In genomic region chr5:6721442-6721841, GRCh38 we compare ENCODE assay signal across 9 cellular contexts. TPM values are rescaled to one million over a fixed set of nuclear protein-coding genes. Genes with fewer than 3 reads are reported as not detected.
DNase-seq lines count a peak whose midpoint lies in the region; ATAC-seq and TF ChIP-seq lines count a peak whose summit lies in the region.
"Had no signal": no experiment of that assay in that cellular context is flagged by ENCODE, and none has a peak within 500 bp of the region (broad histone marks: within the 10 kb centered on the region; RNA-seq: fewer than 3 reads in every experiment).

No MANE protein-coding gene starts in this region.

- H3K27ac ChIP-seq in MM.1S (ENCODE audit: low read length), result peak overlapping the region; percentile 89

- H3K27me3 Mint-ChIP-seq in dendritic cell treated with granulocyte-macrophage colony-stimulating factor and Interleukin-4, amounts not matched to agents 40 ng/mL and 50 ng/mL, for 4 days, result no peaks in the 10 kb centered on the region
- no peaks in the 10 kb centered on the region for H3K27me3 Mint-ChIP-seq in nephron progenitor cell (ENCODE audit: low read depth, poor library complexity)

- no peaks in the 10 kb centered on the region for H3K27me3 ChIP-seq in MM.1S (replicated peaks; ENCODE audit: insufficient read depth, low read length)

- peaks cover 20% of the 10 kb centered on the region for H3F3A ChIP-seq in MM.1S (ENCODE audit: insufficient read depth, low read length)

- ATAC-seq in GM18498 (IDR thresholded peaks at IDR 0.05; ENCODE audit: unreplicated experiment) (peak; percentile 2), sciatic nerve (no peak)

- peaks cover 59% of the 10 kb centered on the region for H3K4me1 ChIP-seq in MM.1S (ENCODE audit: low read length)

- H3K9ac ChIP-seq in MM.1S (ENCODE audit: low read length), result peak overlapping the region; percentile 50

- DNase-seq in MM.1S (peak; percentile 29), sciatic nerve (ENCODE audit: low spot score) (peak; percentile 56), GM13976 (ENCODE audit: low spot score) (no peak), DMS114 treated with DMSO at 0.1 percent for 48 hours (lab: John Stamatoyannopoulos, UW; ENCODE audit: unreplicated experiment) (no peak), nephron progenitor cell (no peak), activated gamma-delta T cell treated with Interleukin-2 at 50 U/mL for 16 hours (no peak)
- DNase-seq: NCI-H524 treated with DMSO at 0.1 percent for 48 hours had no signal

- H3K27ac Mint-ChIP-seq in dendritic cell treated with granulocyte-macrophage colony-stimulating factor and Interleukin-4, amounts not matched to agents 40 ng/mL and 50 ng/mL, for 4 days, result peak overlapping the region; percentile 81
- H3K27ac Mint-ChIP-seq in nephron progenitor cell, result no peak overlapping the region

- H3K36me3 Mint-ChIP-seq in dendritic cell treated with granulocyte-macrophage colony-stimulating factor and Interleukin-4, amounts not matched to agents 40 ng/mL and 50 ng/mL, for 4 days (ENCODE audit: low read depth), result peaks cover 68% of the 10 kb centered on the region
- peaks cover 34% of the 10 kb centered on the region for H3K36me3 Mint-ChIP-seq in nephron progenitor cell (ENCODE audit: low read depth)

- H3K4me3 ChIP-seq in MM.1S (ENCODE audit: low read length), result peak overlapping the region; percentile 53

- H3K9me3 Mint-ChIP-seq in dendritic cell treated with granulocyte-macrophage colony-stimulating factor and Interleukin-4, amounts not matched to agents 40 ng/mL and 50 ng/mL, for 4 days, result no peaks in the 10 kb centered on the region
- no peaks in the 10 kb centered on the region for H3K9me3 Mint-ChIP-seq in nephron progenitor cell

- no peak overlapping the region for H3K4me3 Mint-ChIP-seq in dendritic cell treated with granulocyte-macrophage colony-stimulating factor and Interleukin-4, amounts not matched to agents 40 ng/mL and 50 ng/mL, for 4 days
- H3K4me3 Mint-ChIP-seq in nephron progenitor cell, result no peak overlapping the region

- intact Hi-C loops in dendritic cell treated with granulocyte-macrophage colony-stimulating factor and Interleukin-4, amounts not matched to agents 40 ng/mL and 50 ng/mL, for 4 days (cut with micrococcal nuclease), result no loop called here
- intact Hi-C loops in sciatic nerve (cut with DNase I), result no loop called here

- H3K9me3 ChIP-seq in MM.1S (replicated peaks; ENCODE audit: insufficient read depth, low read length), result no peaks in the 10 kb centered on the region

- H4K20me1 ChIP-seq in MM.1S (ENCODE audit: insufficient read depth, low read length), result peaks cover 9% of the 10 kb centered on the region

- no peaks in the 10 kb centered on the region for H3K9me2 ChIP-seq in MM.1S (replicated peaks; ENCODE audit: insufficient read depth, low read length)

- no peak overlapping the region for H2AFZ ChIP-seq in MM.1S (ENCODE audit: low read length)

- H3K36me3 ChIP-seq in MM.1S (replicated peaks; ENCODE audit: insufficient read depth, low read length), result peaks cover 5% of the 10 kb centered on the region

- peaks cover 79% of the 10 kb centered on the region for H3K4me1 Mint-ChIP-seq in dendritic cell treated with granulocyte-macrophage colony-stimulating factor and Interleukin-4, amounts not matched to agents 40 ng/mL and 50 ng/mL, for 4 days (ENCODE audit: low read depth)
- peaks cover 96% of the 10 kb centered on the region for H3K4me1 Mint-ChIP-seq in nephron progenitor cell

- peaks cover 99% of the 10 kb centered on the region for H3K79me2 ChIP-seq in MM.1S (ENCODE audit: low read length)

- TF ChIP-seq CTCF in MM.1S (IDR thresholded peaks at IDR 0.05; ENCODE audit: low read length) (peak; percentile 24), GM13976 (IDR thresholded peaks at IDR 0.05; ENCODE audit: borderline replicate concordance, control extremely low read depth, extremely low read depth, insufficient read depth, missing control alignments) (no peak), nephron progenitor cell (IDR thresholded peaks at IDR 0.05) (no peak)

- in situ Hi-C loops in GM13976 (cut with MboI; ENCODE audit: low sequenced_read_pairs, unreplicated experiment), result no loop called here

- H3K4me2 ChIP-seq in MM.1S (ENCODE audit: low read depth, low read length), result peak overlapping the region; percentile 95

RNA-seq across cellular contexts. Expression of gene TENT4A, which starts 8.2 kb away (rescaled TPM):
- total RNA-seq in sciatic nerve, result 28.6 TPM

Comparison
In these comparisons a context has a peak if more than half of its experiments do, and no peak if none do; other contexts are left out.
1. DNase-seq: peak in MM.1S (single experiment) and sciatic nerve (single experiment); none in GM13976 (single experiment), DMS114 treated with DMSO at 0.1 percent for 48 hours (single experiment), nephron progenitor cell (single experiment) and activated gamma-delta T cell treated with Interleukin-2 at 50 U/mL for 16 hours (single experiment).